In genomic region chr1:56573311-56573710, GRCh38 we compare ENCODE assay signal across 10 cellular contexts. TPM values are rescaled to one million over a fixed set of nuclear protein-coding genes. Genes with fewer than 3 reads are reported as not detected.
DNase-seq lines count a peak whose midpoint lies in the region; ATAC-seq and TF ChIP-seq lines count a peak whose summit lies in the region.
"Had no signal": no experiment of that assay in that cellular context is flagged by ENCODE, and none has a peak within 500 bp of the region (broad histone marks: within the 10 kb centered on the region; RNA-seq: fewer than 3 reads in every experiment).

No MANE protein-coding gene starts in this region.

- H3K27ac ChIP-seq in cingulate gyrus (ENCODE audit: low read depth, low read length) = peak overlapping the region; percentile 57
- H3K27ac ChIP-seq in tibial nerve = peak overlapping the region; percentile 27 to 67 (median 46)

- H3K27me3 Mint-ChIP-seq in mesothelial cell of epicardium (ENCODE audit: low read depth) (no peaks in the 10 kb centered on the region), natural killer cell (ENCODE audit: low read depth in 2 of 2) (peaks cover 19 to 45% of the 10 kb centered on the region in 2 donors)

- H3K4me1 Mint-ChIP-seq in mesothelial cell of epicardium = peaks cover 79% of the 10 kb centered on the region
- no peaks in the 10 kb centered on the region for H3K4me1 Mint-ChIP-seq in natural killer cell

- ATAC-seq in HG03460 (IDR thresholded peaks at IDR 0.05; ENCODE audit: unreplicated experiment) = no peak
- no peak for ATAC-seq in GM18498 (IDR thresholded peaks at IDR 0.05; ENCODE audit: unreplicated experiment)
- ATAC-seq in natural killer cell = no peak

- H3K9me3 ChIP-seq in tibial nerve = no peaks in the 10 kb centered on the region

- H3K4me1 ChIP-seq in tibial nerve = peaks cover 0 to 81% (median 21%) of the 10 kb centered on the region in 4 donors

- no peak for TF ChIP-seq POLR2A in tibial nerve (IDR thresholded peaks at IDR 0.05)

- H3K27ac Mint-ChIP-seq in mesothelial cell of epicardium = peak overlapping the region; percentile 33
- no peak overlapping the region for H3K27ac Mint-ChIP-seq in natural killer cell
- H3K27ac Mint-ChIP-seq: T-helper 2 cell treated with Interferon-gamma antibody and Interleukin-4, amounts not matched to agents 5 μg/mL and 100 μg/mL, for 36 hours had no signal

- H3K36me3 Mint-ChIP-seq in mesothelial cell of epicardium = no peaks in the 10 kb centered on the region
- no peaks in the 10 kb centered on the region for H3K36me3 Mint-ChIP-seq in natural killer cell

- WGBS in tibial nerve, 2 donors = 39 to 41% methylated on average over 4 of the region's 4 CpGs

- peak; percentile 58 for DNase-seq in NCI-H2196 (lab: John Stamatoyannopoulos, UW; ENCODE audit: unreplicated experiment)
- DNase-seq in NCI-H2196 treated with DMSO at 0.1 percent for 48 hours (lab: John Stamatoyannopoulos, UW; ENCODE audit: unreplicated experiment) = no peak
- DNase-seq in mesothelial cell of epicardium (ENCODE audit: low spot score in 2 of 2, unreplicated experiment in 2 of 2) = no peak
- peak; percentile 34 to 65 for DNase-seq in tibial nerve (ENCODE audit: low spot score in 2 of 2)
- no peak for DNase-seq in natural killer cell
- DNase-seq: NCI-H1092 treated with DMSO at 0.1 percent for 48 hours had no signal

- intact Hi-C loops in natural killer cell (cut with micrococcal nuclease) = no loop called here

- H3K9me3 Mint-ChIP-seq in mesothelial cell of epicardium (no peaks in the 10 kb centered on the region), natural killer cell (no peaks in the 10 kb centered on the region)
- H3K9me3 Mint-ChIP-seq: T-helper 2 cell treated with Interferon-gamma antibody and Interleukin-4, amounts not matched to agents 5 μg/mL and 100 μg/mL, for 36 hours had no signal

- no peak for TF ChIP-seq EP300 in tibial nerve (IDR thresholded peaks at IDR 0.05)

- H3K4me3 ChIP-seq in tibial nerve = peak overlapping the region in 2 of 4 donors; percentile 7 to 86

- no peaks in the 10 kb centered on the region for H3K36me3 ChIP-seq in tibial nerve

- H3K4me3 Mint-ChIP-seq in mesothelial cell of epicardium (peak overlapping the region; percentile 7), natural killer cell (no peak overlapping the region)
- H3K4me3 Mint-ChIP-seq: T-helper 2 cell treated with Interferon-gamma antibody and Interleukin-4, amounts not matched to agents 5 μg/mL and 100 μg/mL, for 36 hours had no signal

- no peak for TF ChIP-seq CTCF in mesothelial cell of epicardium (IDR thresholded peaks at IDR 0.05; ENCODE audit: unreplicated experiment)
- no peak for TF ChIP-seq CTCF in tibial nerve (IDR thresholded peaks at IDR 0.05)
- TF ChIP-seq CTCF in natural killer cell (IDR thresholded peaks at IDR 0.05) = no peak

- H3K27me3 ChIP-seq in tibial nerve = no peaks in the 10 kb centered on the region

RNA-seq across cellular contexts. Expression of gene PLPP3, which starts 6.1 kb away (rescaled TPM):
- total RNA-seq in mesothelial cell of epicardium = 61.8 to 64.5 TPM (median 64.4 TPM) in 3 replicates
- total RNA-seq in tibial nerve = 100 to 1,000 TPM; 139 to 307 (median 267) TPM
- total RNA-seq in natural killer cell = under 1 TPM in 2 of 3 donors, not detected in 1; 0.11 to 0.50 TPM

Comparison
In these comparisons a context has a peak if more than half of its experiments do, and no peak if none do; other contexts are left out.
1. DNase-seq: peak in NCI-H2196 (single experiment) and tibial nerve (2 of 2); none in NCI-H2196 treated with DMSO at 0.1 percent for 48 hours (single experiment), mesothelial cell of epicardium (0 of 2) and natural killer cell (single experiment).
2. RNA of gene PLPP3, which starts 6.1 kb away (total RNA-seq): 139 to 307 TPM in tibial nerve and 61.8 to 64.5 TPM in mesothelial cell of epicardium; 0.11 to 0.50 TPM in natural killer cell; every median in the first group is over 10 times any median in the second.